Comparison of ENCODE assay signal across 16 cellular contexts in genomic region chr2:72204156-72204781, GRCh38. TPM values are rescaled to one million over a fixed set of nuclear protein-coding genes. Genes with fewer than 3 reads are reported as not detected.
DNase-seq lines count a peak whose midpoint lies in the region; ATAC-seq lines count a peak whose summit lies in the region.
"Had no signal": no experiment of that assay in that cellular context is flagged by ENCODE, and none has a peak within 500 bp of the region (broad histone marks: within the 10 kb centered on the region; RNA-seq: fewer than 3 reads in every experiment).

No MANE protein-coding gene starts in this region.

- H3K36me3 ChIP-seq in mucosa of rectum (ENCODE audit: control insufficient read depth in 2 of 2, insufficient read depth in 2 of 2, low read length in 2 of 2) = no peaks in the 10 kb centered on the region

- no peaks in the 10 kb centered on the region for H3K9me3 ChIP-seq in mucosa of rectum (ENCODE audit: control insufficient read depth in 2 of 2, low read length in 2 of 2)

- in situ Hi-C loops in Caki2 (cut with HindIII; ENCODE audit: low pct_unique_long_range_greater_than_20kb, low sequenced_read_pairs) = no loop called here

- H3K4me3 ChIP-seq in mucosa of rectum (ENCODE audit: low read length in 2 of 2) = peak overlapping the region in 1 of 2 donors; percentile 7
- H3K4me3 ChIP-seq: lung had no signal

- no peak for ATAC-seq in HG02938 (IDR thresholded peaks at IDR 0.05; ENCODE audit: unreplicated experiment)

- peak overlapping the region in 1 of 2 donors; percentile 4 for H3K9ac ChIP-seq in mucosa of rectum (ENCODE audit: low read depth in 1 of 2, low read length in 2 of 2)

- DNase-seq in Caki2 (ENCODE audit: low read depth) (peak; percentile 82), RPMI8226 (peak; percentile 6), globus pallidus (ENCODE audit: low spot score) (peak; percentile 6), T1000 (lab: John Stamatoyannopoulos, UW) (no peak), NCI-H2029 (lab: John Stamatoyannopoulos, UW) (no peak)
- no peak for DNase-seq in activated T-cell treated with anti-CD3 and anti-CD28 coated beads, Interleukin-2, amount 50 U/mL, for 48 hours
- DNase-seq: ACHN; activated naive CD4-positive, alpha-beta T cell treated with Interleukin-2 at 50 U/mL for 16 hours; COR-L47; GDM1; H9; NCI-H1694; SIG-M5 had no signal

- H3K27me3 ChIP-seq in mucosa of rectum (ENCODE audit: control insufficient read depth in 2 of 2, insufficient read depth in 2 of 2, low read length in 2 of 2) = no peaks in the 10 kb centered on the region

- peak overlapping the region; percentile 73 to 85 for H3K27ac ChIP-seq in mucosa of rectum (ENCODE audit: low read depth in 2 of 2, low read length in 2 of 2)

- H3K4me1 ChIP-seq in mucosa of rectum (ENCODE audit: control insufficient read depth in 2 of 2, insufficient read depth in 2 of 2, low read length in 2 of 2) = peaks cover 22 to 31% of the 10 kb centered on the region in 2 donors

RNA-seq across cellular contexts. Expression of gene CYP26B1, which starts 56.6 kb away (rescaled TPM):
- total RNA-seq in Caki2 (2014; rRNA removed; shearing (Covaris generic); ENCODE audit: low replicate concordance) = 5.4 and 7.6 TPM in 2 replicates

Comparison
In these comparisons a context has a peak if more than half of its experiments do, and no peak if none do; other contexts are left out.
1. DNase-seq: peak in Caki2 (single experiment), RPMI8226 (single experiment) and globus pallidus (single experiment); none in T1000 (single experiment), NCI-H2029 (single experiment) and activated T-cell treated with anti-CD3 and anti-CD28 coated beads, Interleukin-2, amount 50 U/mL, for 48 hours (0 of 2).